18 cellular contexts compared by ENCODE assay signal in the genomic region with DNA sequence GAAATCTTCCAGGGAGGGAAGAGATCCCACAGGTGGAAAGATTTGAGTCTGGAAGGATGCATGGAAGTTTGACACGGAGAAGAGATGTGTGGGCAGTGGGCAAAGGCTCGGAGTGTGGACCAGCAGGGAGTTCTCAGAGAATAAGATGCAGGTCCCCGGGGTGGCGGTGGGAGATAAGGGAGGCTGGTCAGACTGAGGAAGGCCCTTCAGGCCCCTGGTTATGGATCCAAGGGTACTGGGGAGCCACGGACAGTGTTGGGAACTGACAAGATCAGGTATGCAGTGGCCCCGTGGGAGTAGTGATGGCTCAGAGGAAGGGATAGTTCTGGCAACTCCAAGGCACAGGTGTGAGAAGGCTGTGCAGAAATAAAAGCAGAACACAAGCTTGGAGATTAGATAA. TPM values are rescaled to one million over a fixed set of nuclear protein-coding genes. Genes with fewer than 3 reads are reported as not detected.
DNase-seq lines count a peak whose midpoint lies in the region; TF ChIP-seq lines count a peak whose summit lies in the region.
"Had no signal": no experiment of that assay in that cellular context is flagged by ENCODE, and none has a peak within 500 bp of the region (broad histone marks: within the 10 kb centered on the region; RNA-seq: fewer than 3 reads in every experiment).

No MANE protein-coding gene starts in this region.

- no peaks in the 10 kb centered on the region for H3K36me3 Mint-ChIP-seq in activated naive CD4-positive, alpha-beta T cell treated with anti-CD3 and anti-CD28 coated beads, Interleukin-2, amount 10 ng/mL, durations not matched to agents 7 days and 5 days
- no peaks in the 10 kb centered on the region for H3K36me3 Mint-ChIP-seq in activated naive CD4-positive, alpha-beta T cell treated with anti-CD3 and anti-CD28 coated beads for 36 hours (ENCODE audit: low read depth)
- no peaks in the 10 kb centered on the region for H3K36me3 Mint-ChIP-seq in activated T-helper 1 cell treated with anti-CD3 and anti-CD28 coated beads, Interleukin-12 subunit alpha, Interleukin-12 subunit beta, Interleukin-2, Interleukin-4 antibody, amounts not matched to agents 30 ng/mL and 10 ng/mL and 1 ng/mL, durations not matched to agents 14 hours and 24 hours and 36 hours (ENCODE audit: low read depth)
- no peaks in the 10 kb centered on the region for H3K36me3 Mint-ChIP-seq in nephron (ENCODE audit: low read depth)
- peaks cover 4% of the 10 kb centered on the region for H3K36me3 Mint-ChIP-seq in endothelial cell (ENCODE audit: low read depth, unreplicated experiment)

- H3K27me3 Mint-ChIP-seq in activated naive CD4-positive, alpha-beta T cell treated with anti-CD3 and anti-CD28 coated beads, Interleukin-2, amount 10 ng/mL, durations not matched to agents 7 days and 5 days, result peaks cover 46% of the 10 kb centered on the region
- peaks cover 26% of the 10 kb centered on the region for H3K27me3 Mint-ChIP-seq in activated naive CD4-positive, alpha-beta T cell treated with anti-CD3 and anti-CD28 coated beads for 36 hours (ENCODE audit: low read depth)
- peaks cover 44% of the 10 kb centered on the region for H3K27me3 Mint-ChIP-seq in activated T-helper 1 cell treated with anti-CD3 and anti-CD28 coated beads, Interleukin-12 subunit alpha, Interleukin-12 subunit beta, Interleukin-2, Interleukin-4 antibody, amounts not matched to agents 30 ng/mL and 10 ng/mL and 1 ng/mL, durations not matched to agents 14 hours and 24 hours and 36 hours (ENCODE audit: insufficient read depth)
- peaks cover 50% of the 10 kb centered on the region for H3K27me3 Mint-ChIP-seq in nephron (ENCODE audit: low read depth)
- H3K27me3 Mint-ChIP-seq in endothelial cell (ENCODE audit: unreplicated experiment), result peaks cover 7% of the 10 kb centered on the region

- H3K9me3 Mint-ChIP-seq in activated naive CD4-positive, alpha-beta T cell treated with anti-CD3 and anti-CD28 coated beads, Interleukin-2, amount 10 ng/mL, durations not matched to agents 7 days and 5 days, result no peaks in the 10 kb centered on the region
- no peaks in the 10 kb centered on the region for H3K9me3 Mint-ChIP-seq in activated naive CD4-positive, alpha-beta T cell treated with anti-CD3 and anti-CD28 coated beads for 36 hours
- no peaks in the 10 kb centered on the region for H3K9me3 Mint-ChIP-seq in activated T-helper 1 cell treated with anti-CD3 and anti-CD28 coated beads, Interleukin-12 subunit alpha, Interleukin-12 subunit beta, Interleukin-2, Interleukin-4 antibody, amounts not matched to agents 30 ng/mL and 10 ng/mL and 1 ng/mL, durations not matched to agents 14 hours and 24 hours and 36 hours
- no peaks in the 10 kb centered on the region for H3K9me3 Mint-ChIP-seq in nephron
- H3K9me3 Mint-ChIP-seq in endothelial cell (ENCODE audit: unreplicated experiment), result no peaks in the 10 kb centered on the region
- H3K9me3 Mint-ChIP-seq: CD8-positive, alpha-beta memory T cell had no signal

- H3K4me1 Mint-ChIP-seq in activated naive CD4-positive, alpha-beta T cell treated with anti-CD3 and anti-CD28 coated beads, Interleukin-2, amount 10 ng/mL, durations not matched to agents 7 days and 5 days, result peaks cover 6% of the 10 kb centered on the region
- H3K4me1 Mint-ChIP-seq in activated naive CD4-positive, alpha-beta T cell treated with anti-CD3 and anti-CD28 coated beads for 36 hours (ENCODE audit: low read depth), result peaks cover 4% of the 10 kb centered on the region
- H3K4me1 Mint-ChIP-seq in activated T-helper 1 cell treated with anti-CD3 and anti-CD28 coated beads, Interleukin-12 subunit alpha, Interleukin-12 subunit beta, Interleukin-2, Interleukin-4 antibody, amounts not matched to agents 30 ng/mL and 10 ng/mL and 1 ng/mL, durations not matched to agents 14 hours and 24 hours and 36 hours (ENCODE audit: low read depth), result peaks cover 5% of the 10 kb centered on the region
- no peaks in the 10 kb centered on the region for H3K4me1 Mint-ChIP-seq in nephron
- H3K4me1 Mint-ChIP-seq in endothelial cell (ENCODE audit: unreplicated experiment), result peaks cover 3% of the 10 kb centered on the region

- intact Hi-C loops in activated naive CD4-positive, alpha-beta T cell treated with anti-CD3 and anti-CD28 coated beads for 36 hours (cut with micrococcal nuclease), result no loop called here
- intact Hi-C loops in activated T-helper 1 cell treated with anti-CD3 and anti-CD28 coated beads, Interleukin-12 subunit alpha, Interleukin-12 subunit beta, Interleukin-2, Interleukin-4 antibody, amounts not matched to agents 30 ng/mL and 10 ng/mL and 1 ng/mL, durations not matched to agents 14 hours and 24 hours and 36 hours (cut with micrococcal nuclease), result no loop called here

- TF ChIP-seq CTCF in nephron (IDR thresholded peaks at IDR 0.05; ENCODE audit: unreplicated experiment in 3 of 3) (no peak), endothelial cell (IDR thresholded peaks at IDR 0.05; ENCODE audit: unreplicated experiment) (no peak)

- CTCF ChIA-PET in activated naive CD4-positive, alpha-beta T cell treated with anti-CD3 and anti-CD28 coated beads, Interleukin-2, amount 10 ng/mL, durations not matched to agents 7 days and 5 days (lab: Charles Lee), result interaction anchor here (1.2 kb wide), 1 partner anchor 82 kb away, joined by 4 read pairs; a partner anchor contains a TSS
- CTCF ChIA-PET in activated naive CD4-positive, alpha-beta T cell treated with anti-CD3 and anti-CD28 coated beads for 36 hours (lab: Charles Lee), result interaction anchor here (3.5 kb wide), 1 partner anchor 30 kb away, joined by 16 read pairs; no protein-coding TSS in a partner anchor

- H3K4me3 Mint-ChIP-seq in activated naive CD4-positive, alpha-beta T cell treated with anti-CD3 and anti-CD28 coated beads, Interleukin-2, amount 10 ng/mL, durations not matched to agents 7 days and 5 days, result peak overlapping the region; percentile 26
- H3K4me3 Mint-ChIP-seq in activated naive CD4-positive, alpha-beta T cell treated with anti-CD3 and anti-CD28 coated beads for 36 hours, result no peak overlapping the region
- no peak overlapping the region for H3K4me3 Mint-ChIP-seq in activated T-helper 1 cell treated with anti-CD3 and anti-CD28 coated beads, Interleukin-12 subunit alpha, Interleukin-12 subunit beta, Interleukin-2, Interleukin-4 antibody, amounts not matched to agents 30 ng/mL and 10 ng/mL and 1 ng/mL, durations not matched to agents 14 hours and 24 hours and 36 hours
- H3K4me3 Mint-ChIP-seq in nephron (peak overlapping the region; percentile 79 to 80 (median 80)), endothelial cell (ENCODE audit: unreplicated experiment) (no peak overlapping the region)

- no peak for DNase-seq in activated naive CD4-positive, alpha-beta T cell treated with anti-CD3 and anti-CD28 coated beads, Interleukin-2, amount 10 ng/mL, durations not matched to agents 7 days and 5 days
- DNase-seq in activated naive CD4-positive, alpha-beta T cell treated with anti-CD3 and anti-CD28 coated beads for 36 hours, result no peak
- DNase-seq in activated T-helper 1 cell treated with anti-CD3 and anti-CD28 coated beads, Interleukin-12 subunit alpha, Interleukin-12 subunit beta, Interleukin-2, Interleukin-4 antibody, amounts not matched to agents 30 ng/mL and 10 ng/mL and 1 ng/mL, durations not matched to agents 14 hours and 24 hours and 36 hours (ENCODE audit: low spot score), result no peak
- no peak for DNase-seq in cerebellar cortex (ENCODE audit: low spot score)
- no peak for DNase-seq in occipital lobe (lab: John Stamatoyannopoulos, UW)
- no peak for DNase-seq in endothelial cell (ENCODE audit: low spot score)
- DNase-seq in NCI-H748 treated with DMSO at 0.1 percent for 48 hours (lab: John Stamatoyannopoulos, UW), result no peak
- DNase-seq: 8988T; CD8-positive, alpha-beta memory T cell; GOT3; NCI-H1436; NCI-H187 treated with DMSO at 0.1 percent for 48 hours; NCI-H2107; SHP77 treated with DMSO at 0.1 percent for 48 hours had no signal

- no peak overlapping the region for H3K27ac Mint-ChIP-seq in activated naive CD4-positive, alpha-beta T cell treated with anti-CD3 and anti-CD28 coated beads, Interleukin-2, amount 10 ng/mL, durations not matched to agents 7 days and 5 days
- H3K27ac Mint-ChIP-seq in activated naive CD4-positive, alpha-beta T cell treated with anti-CD3 and anti-CD28 coated beads for 36 hours, result no peak overlapping the region
- H3K27ac Mint-ChIP-seq in activated T-helper 1 cell treated with anti-CD3 and anti-CD28 coated beads, Interleukin-12 subunit alpha, Interleukin-12 subunit beta, Interleukin-2, Interleukin-4 antibody, amounts not matched to agents 30 ng/mL and 10 ng/mL and 1 ng/mL, durations not matched to agents 14 hours and 24 hours and 36 hours, result peak overlapping the region; percentile 81
- H3K27ac Mint-ChIP-seq in nephron (no peak overlapping the region), endothelial cell (ENCODE audit: unreplicated experiment) (no peak overlapping the region)
- H3K27ac Mint-ChIP-seq: CD8-positive, alpha-beta memory T cell had no signal

RNA-seq across cellular contexts. Expression of a gene that starts 2.5 kb away (rescaled TPM):
- total RNA-seq in activated naive CD4-positive, alpha-beta T cell treated with anti-CD3 and anti-CD28 coated beads for 36 hours, result under 1 TPM; 0.24 to 0.30 TPM
- 0.37 and 0.67 TPM in 2 replicates for total RNA-seq in activated T-helper 1 cell treated with anti-CD3 and anti-CD28 coated beads, Interleukin-12 subunit alpha, Interleukin-12 subunit beta, Interleukin-2, Interleukin-4 antibody, amounts not matched to agents 30 ng/mL and 10 ng/mL and 1 ng/mL, durations not matched to agents 14 hours and 24 hours and 36 hours
- total RNA-seq in occipital lobe (17.0 TPM), endothelial cell (ENCODE audit: unreplicated experiment) (9.3 TPM)

RNA-seq across cellular contexts. Expression of a gene that starts 31.2 kb away (rescaled TPM):
- total RNA-seq in activated naive CD4-positive, alpha-beta T cell treated with anti-CD3 and anti-CD28 coated beads for 36 hours, result 10 to 100 TPM; 60.0 to 60.4 TPM
- total RNA-seq in activated T-helper 1 cell treated with anti-CD3 and anti-CD28 coated beads, Interleukin-12 subunit alpha, Interleukin-12 subunit beta, Interleukin-2, Interleukin-4 antibody, amounts not matched to agents 30 ng/mL and 10 ng/mL and 1 ng/mL, durations not matched to agents 14 hours and 24 hours and 36 hours, result 50.7 and 51.2 TPM in 2 replicates
- total RNA-seq in occipital lobe (18.4 TPM), endothelial cell (ENCODE audit: unreplicated experiment) (46.1 TPM)

RNA-seq across cellular contexts. Expression of a gene that starts 31.4 kb away (rescaled TPM):
- total RNA-seq in activated naive CD4-positive, alpha-beta T cell treated with anti-CD3 and anti-CD28 coated beads for 36 hours, result 10 to 100 TPM; 93.9 to 96.5 TPM
- 88.5 and 93.4 TPM in 2 replicates for total RNA-seq in activated T-helper 1 cell treated with anti-CD3 and anti-CD28 coated beads, Interleukin-12 subunit alpha, Interleukin-12 subunit beta, Interleukin-2, Interleukin-4 antibody, amounts not matched to agents 30 ng/mL and 10 ng/mL and 1 ng/mL, durations not matched to agents 14 hours and 24 hours and 36 hours
- 14.7 TPM for total RNA-seq in occipital lobe
- total RNA-seq in endothelial cell (ENCODE audit: unreplicated experiment), result 122 TPM

RNA-seq across cellular contexts. Expression of a gene that starts 35.3 kb away (rescaled TPM):
- total RNA-seq in activated naive CD4-positive, alpha-beta T cell treated with anti-CD3 and anti-CD28 coated beads for 36 hours, result under 1 TPM in 1 of 2 experiments, not detected in 1; 0.64 TPM
- total RNA-seq in activated T-helper 1 cell treated with anti-CD3 and anti-CD28 coated beads, Interleukin-12 subunit alpha, Interleukin-12 subunit beta, Interleukin-2, Interleukin-4 antibody, amounts not matched to agents 30 ng/mL and 10 ng/mL and 1 ng/mL, durations not matched to agents 14 hours and 24 hours and 36 hours, result 0.34 and 1.4 TPM in 2 replicates
- not detected for total RNA-seq in occipital lobe
- not detected for total RNA-seq in endothelial cell (ENCODE audit: unreplicated experiment)
- total RNA-seq: Daoy, M059J, NCI-H460 had no signal

RNA-seq across cellular contexts. Expression of a gene that starts 38.7 kb away (rescaled TPM):
- total RNA-seq in activated naive CD4-positive, alpha-beta T cell treated with anti-CD3 and anti-CD28 coated beads for 36 hours, result 10 to 100 TPM; 88.4 to 92.4 TPM
- total RNA-seq in activated T-helper 1 cell treated with anti-CD3 and anti-CD28 coated beads, Interleukin-12 subunit alpha, Interleukin-12 subunit beta, Interleukin-2, Interleukin-4 antibody, amounts not matched to agents 30 ng/mL and 10 ng/mL and 1 ng/mL, durations not matched to agents 14 hours and 24 hours and 36 hours, result 101 and 102 TPM in 2 replicates
- total RNA-seq in occipital lobe, result 3.0 TPM
- 42.2 TPM for total RNA-seq in endothelial cell (ENCODE audit: unreplicated experiment)

Comparison
In these comparisons a context has a peak if more than half of its experiments do, and no peak if none do; other contexts are left out.
1. H3K4me3 Mint-ChIP-seq: peak in activated naive CD4-positive, alpha-beta T cell treated with anti-CD3 and anti-CD28 coated beads, Interleukin-2, amount 10 ng/mL, durations not matched to agents 7 days and 5 days (single experiment) and nephron (3 of 3); none in activated naive CD4-positive, alpha-beta T cell treated with anti-CD3 and anti-CD28 coated beads for 36 hours (single experiment), activated T-helper 1 cell treated with anti-CD3 and anti-CD28 coated beads, Interleukin-12 subunit alpha, Interleukin-12 subunit beta, Interleukin-2, Interleukin-4 antibody, amounts not matched to agents 30 ng/mL and 10 ng/mL and 1 ng/mL, durations not matched to agents 14 hours and 24 hours and 36 hours (single experiment) and endothelial cell (single experiment).